1 cellular context compared by ENCODE assay signal in genomic region chr17:57577751-57578607, GRCh38.
TF ChIP-seq lines count a peak whose summit lies in the region.

No MANE protein-coding gene starts in this region.

TF ChIP-seq in HepG2, 621 proteins besides CTCF, POLR2A, EP300 and RAD21 (continued from another document):
- TF ChIP-seq AHDC1 (CRISPR knock-in tag; IDR thresholded peaks at IDR 0.05; ENCODE audit: borderline replicate concordance) (peak; percentile 79), TRIM22 (IDR thresholded peaks at IDR 0.05) (no peak), HES4 (CRISPR knock-in tag; IDR thresholded peaks at IDR 0.05; ENCODE audit: borderline replicate concordance) (no peak), ZBTB26 (CRISPR knock-in tag; IDR thresholded peaks at IDR 0.05; ENCODE audit: borderline replicate concordance) (no peak), ZSCAN9 (CRISPR knock-in tag; IDR thresholded peaks at IDR 0.05; ENCODE audit: borderline replicate concordance) (peak; percentile 70; the same call in 1 of the 2 replicates), PRDM15 (CRISPR knock-in tag; IDR thresholded peaks at IDR 0.05) (peak; percentile 88), TMF1 (CRISPR knock-in tag; IDR thresholded peaks at IDR 0.05; ENCODE audit: low read depth) (0 out of 2 replicates have a peak, but pooled peaks have one; percentile 1), SAP130 (CRISPR knock-in tag; IDR thresholded peaks at IDR 0.05; ENCODE audit: low read depth) (peak; percentile 77), PAX8 (CRISPR knock-in tag; IDR thresholded peaks at IDR 0.05; ENCODE audit: borderline replicate concordance) (no peak), ZNF740 (CRISPR knock-in tag; IDR thresholded peaks at IDR 0.05) (no peak), TFE3 (CRISPR knock-in tag; IDR thresholded peaks at IDR 0.05) (peak; percentile 50; the same call in 1 of the 2 replicates), FOXO4 (CRISPR knock-in tag; conservative IDR thresholded peaks at IDR 0.05) (no peak), FOXP4 (CRISPR knock-in tag; IDR thresholded peaks at IDR 0.05) (peak; percentile 97), SUZ12 (IDR thresholded peaks at IDR 0.05; ENCODE audit: low read depth, low read length) (no peak), THAP11 (CRISPR knock-in tag; IDR thresholded peaks at IDR 0.05) (peak; percentile 71), TOPORS (CRISPR knock-in tag; IDR thresholded peaks at IDR 0.05) (no peak), ZBTB8A (CRISPR knock-in tag; IDR thresholded peaks at IDR 0.05; ENCODE audit: borderline replicate concordance, low read depth) (no peak), ZFX (CRISPR knock-in tag; IDR thresholded peaks at IDR 0.05; ENCODE audit: low read depth) (0 out of 2 replicates have a peak, but pooled peaks have one; percentile 38), ZBTB49 (CRISPR knock-in tag; IDR thresholded peaks at IDR 0.05; ENCODE audit: borderline replicate concordance) (no peak), TAF1 (CRISPR knock-in tag; IDR thresholded peaks at IDR 0.05) (no peak), SCMH1 (CRISPR knock-in tag; IDR thresholded peaks at IDR 0.05; ENCODE audit: borderline replicate concordance) (no peak), ZMYM2 (CRISPR knock-in tag; IDR thresholded peaks at IDR 0.05) (peak; percentile 51; the same call in 1 of the 2 replicates), LRRFIP1 (CRISPR knock-in tag; conservative IDR thresholded peaks at IDR 0.05) (0 out of 2 replicates have a peak, but pooled peaks have one; percentile 28), ZC3H4 (CRISPR knock-in tag; IDR thresholded peaks at IDR 0.05; ENCODE audit: borderline replicate concordance) (no peak), MEIS2 (CRISPR knock-in tag; IDR thresholded peaks at IDR 0.05) (no peak), ZNF563 (CRISPR knock-in tag; IDR thresholded peaks at IDR 0.05) (no peak), ZNF143 (CRISPR knock-in tag; IDR thresholded peaks at IDR 0.05) (0 out of 2 replicates have a peak, but pooled peaks have one; percentile 12), JUND (CRISPR knock-in tag; IDR thresholded peaks at IDR 0.05) (no peak; the same call in 1 of the 2 replicates), GABPB1 (CRISPR knock-in tag; IDR thresholded peaks at IDR 0.05) (peak; percentile 15; the same call in 1 of the 2 replicates), GFI1 (CRISPR knock-in tag; IDR thresholded peaks at IDR 0.05; ENCODE audit: borderline replicate concordance) (peak; percentile 96), SOX5 (CRISPR knock-in tag; IDR thresholded peaks at IDR 0.05; ENCODE audit: borderline replicate concordance) (peak; percentile 97), ZNF878 (CRISPR knock-in tag; IDR thresholded peaks at IDR 0.05) (peak; percentile 60; the same call in 1 of the 2 replicates), MEIS1 (CRISPR knock-in tag; IDR thresholded peaks at IDR 0.05; ENCODE audit: borderline replicate concordance) (peak; percentile 71; the same call in 1 of the 2 replicates)
